ENCODE assay signal across 8 cellular contexts in genomic region chr15:69478259-69478687, GRCh38. TPM values are rescaled to one million over a fixed set of nuclear protein-coding genes. Genes with fewer than 3 reads are reported as not detected.
DNase-seq lines count a peak whose midpoint lies in the region; ATAC-seq, FAIRE-seq and TF ChIP-seq lines count a peak whose summit lies in the region.

No MANE protein-coding gene starts in this region.

- H3K9ac ChIP-seq in DND-41 (ENCODE audit: low read depth, low read length) (no peak overlapping the region), K562 (ENCODE audit: insufficient read depth in 1 of 2, low read depth in 2 of 2, low read length in 2 of 2) (no peak overlapping the region), keratinocyte (ENCODE audit: control insufficient read depth, extremely low read depth, insufficient read depth, low read length) (no peak overlapping the region)

- H3K4me1 ChIP-seq in DND-41 (ENCODE audit: insufficient read depth, low read length) (no peaks in the 10 kb centered on the region), K562 (replicated peaks in 1 of 2; ENCODE audit: control insufficient read depth in 2 of 2, insufficient read depth in 2 of 2, low read length in 2 of 2) (no peaks in the 10 kb centered on the region), keratinocyte (ENCODE audit: control insufficient read depth, extremely low read depth, insufficient read depth, low read length) (peaks cover 5% of the 10 kb centered on the region)

- H2AFZ ChIP-seq in DND-41 (ENCODE audit: low read depth, low read length) (no peak overlapping the region), K562 (ENCODE audit: low read depth, low read length) (no peak overlapping the region), keratinocyte (ENCODE audit: control insufficient read depth, low read length) (no peak overlapping the region)

- FAIRE-seq in K562 (lab: Jason Lieb, UNC) (peak; percentile 65), keratinocyte (lab: Jason Lieb, UNC) (no peak)

- CTCF ChIA-PET in K562 (lab: Yijun Ruan, JAX; ENCODE audit: low intra/inter-chr PET ratio): interaction anchor here (0.5 to 1.4 kb wide), 5 partner anchors 44 to 1397 kb away, joined by 3 to 9 read pairs (median 3); no protein-coding TSS in a partner anchor

- no peaks in the 10 kb centered on the region for H4K20me1 ChIP-seq in DND-41 (ENCODE audit: insufficient read depth, low read length)
- H4K20me1 ChIP-seq in K562 (replicated peaks; ENCODE audit: control insufficient read depth, insufficient read depth, low read length): no peaks in the 10 kb centered on the region; the same call in 1 of the 2 replicates
- no peaks in the 10 kb centered on the region for H4K20me1 ChIP-seq in keratinocyte (ENCODE audit: control insufficient read depth, extremely low read depth, insufficient read depth, low read length)

- in situ Hi-C loops in K562 (cut with MboI): loop anchor here (10.0 kb wide), 1 partner anchor 1007 kb away; no protein-coding TSS in a partner anchor

- no peak for TF ChIP-seq POLR2A in K562 (conservative IDR thresholded peaks at IDR 0.05)

- TF ChIP-seq CTCF in DND-41 (IDR thresholded peaks at IDR 0.05; ENCODE audit: borderline replicate concordance, extremely low read depth, low read length, poor library complexity, severe bottlenecking): peak; percentile 66
- TF ChIP-seq CTCF in K562 (IDR thresholded peaks at IDR 0.05 in 2 of 3, conservative IDR thresholded peaks at IDR 0.05 in 1 of 3; ENCODE audit: insufficient read depth in 2 of 3, low read depth in 1 of 3, low read length in 3 of 3): peak; percentile 79 to 90 (median 79)
- peak; percentile 79 to 92 (median 82) for TF ChIP-seq CTCF in keratinocyte (optimal IDR thresholded peaks at IDR 0.05 in 1 of 3, IDR thresholded peaks at IDR 0.05 in 1 of 3, conservative IDR thresholded peaks at IDR 0.05 in 1 of 3; ENCODE audit: extremely low read depth in 1 of 3, insufficient read depth in 2 of 3, low read length in 3 of 3)

- POLR2A ChIA-PET in K562 (lab: Yijun Ruan, JAX): interaction anchor here (1.0 kb wide), 1 partner anchor 21 kb away, joined by 3 read pairs; no protein-coding TSS in a partner anchor

- DNase-seq in DND-41 (peak; percentile 41), MG63 (peak; percentile 41), SHP77 (lab: John Stamatoyannopoulos, UW) (peak; percentile 43 to 58), K562 (ENCODE audit: extremely low read depth in 1 of 4, low spot score in 3 of 4) (peak; percentile 65 to 75 (median 74)), keratinocyte (ENCODE audit: low read depth, low spot score) (no peak)
- DNase-seq in stimulated activated CD4-positive, alpha-beta T cell treated with anti-CD3 and anti-CD28 coated beads, Interleukin-4, amount 100 ng/mL, for 24 hours: peak; percentile 55

- ATAC-seq in DND-41 (ENCODE audit: insufficient read depth, low read depth): peak; percentile 49; the same call in 1 of the 3 replicates
- peak; percentile 87 for ATAC-seq in K562
- no peak for ATAC-seq in GM21825 (IDR thresholded peaks at IDR 0.05; ENCODE audit: unreplicated experiment)
- no peak for ATAC-seq in HG02884 (IDR thresholded peaks at IDR 0.05; ENCODE audit: unreplicated experiment)

- TF ChIP-seq RAD21 in K562 (CRISPR knock-in tag; conservative IDR thresholded peaks at IDR 0.05 in 1 of 2, IDR thresholded peaks at IDR 0.05 in 1 of 2): peak; percentile 75 to 86

- H3K9me1 ChIP-seq in K562 (ENCODE audit: control insufficient read depth, insufficient read depth, low read length) (no peaks in the 10 kb centered on the region), keratinocyte (ENCODE audit: control insufficient read depth, extremely low read depth, insufficient read depth, low read length) (no peaks in the 10 kb centered on the region)

- H3K9me3 ChIP-seq in DND-41 (ENCODE audit: insufficient read depth, low read length, severe bottlenecking): no peaks in the 10 kb centered on the region
- peaks cover 9% of the 10 kb centered on the region for H3K9me3 ChIP-seq in MG63
- H3K9me3 ChIP-seq in K562 (replicated peaks; ENCODE audit: control insufficient read depth, insufficient read depth, low read depth, low read length): no peaks in the 10 kb centered on the region
- no peaks in the 10 kb centered on the region for H3K9me3 ChIP-seq in keratinocyte (ENCODE audit: control insufficient read depth, low read depth, low read length)

- whole genome bisulfite sequencing in K562 (ENCODE audit: insufficient coverage, low coverage, missing lambda C conversion rate): 3% methylated on average over 12 of the region's 12 CpGs

- no TSS peak for BruUV-seq in K562 (replicated peaks; lab: Mats Ljungman, UMichigan)

- TF ChIP-seq EP300 in K562 (IDR thresholded peaks at IDR 0.05; ENCODE audit: low read length): no peak

- H3K79me2 ChIP-seq in DND-41 (ENCODE audit: insufficient read depth, low read length): no peaks in the 10 kb centered on the region
- no peaks in the 10 kb centered on the region for H3K79me2 ChIP-seq in K562 (ENCODE audit: control insufficient read depth, insufficient read depth, low read length)
- no peaks in the 10 kb centered on the region for H3K79me2 ChIP-seq in keratinocyte (ENCODE audit: control insufficient read depth, insufficient read depth, low read length)

- H3K4me3 ChIP-seq in DND-41 (ENCODE audit: low read depth in 1 of 2, low read length in 2 of 2) (no peak overlapping the region), MG63 (no peak overlapping the region), K562 (no peak overlapping the region), keratinocyte (ENCODE audit: control insufficient read depth in 2 of 3, extremely low read depth in 1 of 3, insufficient read depth in 2 of 3, low read depth in 1 of 3, low read length in 3 of 3) (no peak overlapping the region)

- dilution Hi-C loops in keratinocyte (cut with MboI; ENCODE audit: extremely low pct_ligation_motif_present, low sequenced_read_pairs): no loop called here

- H3K27me3 ChIP-seq in DND-41 (ENCODE audit: insufficient read depth, low read length, poor library complexity) (no peaks in the 10 kb centered on the region), MG63 (no peaks in the 10 kb centered on the region), K562 (ENCODE audit: control insufficient read depth in 2 of 2, insufficient read depth in 2 of 2, low read length in 2 of 2) (peaks cover 6 to 21% of the 10 kb centered on the region in 2 experiments; a peak in 3 of 5 replicates), keratinocyte (ENCODE audit: control insufficient read depth, extremely low read depth, insufficient read depth, low read length) (peaks cover 6% of the 10 kb centered on the region)

- H3K4me2 ChIP-seq in DND-41 (ENCODE audit: insufficient read depth, low read length) (no peak overlapping the region), K562 (ENCODE audit: insufficient read depth, low read length) (no peak overlapping the region), keratinocyte (ENCODE audit: control insufficient read depth, extremely low read depth, insufficient read depth, low read depth, low read length) (no peak overlapping the region)

- H3K27ac ChIP-seq in DND-41 (ENCODE audit: low read length) (no peak overlapping the region), K562 (ENCODE audit: extremely low read depth, low read depth, low read length) (no peak overlapping the region), keratinocyte (ENCODE audit: control insufficient read depth, insufficient read depth, low read length) (no peak overlapping the region)

- no peaks in the 10 kb centered on the region for H3K36me3 ChIP-seq in DND-41 (ENCODE audit: insufficient read depth, low read length)
- no peaks in the 10 kb centered on the region for H3K36me3 ChIP-seq in MG63
- no peaks in the 10 kb centered on the region for H3K36me3 ChIP-seq in K562 (ENCODE audit: control insufficient read depth, insufficient read depth, low read length)
- H3K36me3 ChIP-seq in keratinocyte (ENCODE audit: control insufficient read depth in 2 of 2, extremely low read depth in 1 of 2, insufficient read depth in 2 of 2, low read length in 2 of 2): no peaks in the 10 kb centered on the region

- intact Hi-C loops in K562 (cut with micrococcal nuclease): loop anchor here (10.0 kb wide), 1 partner anchor 1247 kb away; no protein-coding TSS in a partner anchor

TF ChIP-seq in K562, 482 proteins besides CTCF, POLR2A, EP300 and RAD21 (continues in another document):
- TF ChIP-seq SMC3 (conservative IDR thresholded peaks at IDR 0.05; ENCODE audit: insufficient read depth, low read depth, low read length) (peak; percentile 47), RBM15 (IDR thresholded peaks at IDR 0.05; ENCODE audit: insufficient read depth, low read length) (no peak), STAG1 (CRISPR knock-in tag; IDR thresholded peaks at IDR 0.05; ENCODE audit: borderline replicate concordance) (peak; percentile 82; the same call in 1 of the 2 replicates), ETV1 (tag; conservative IDR thresholded peaks at IDR 0.05; ENCODE audit: low read depth) (no peak), CSDE1 (IDR thresholded peaks at IDR 0.05) (no peak)

RNA-seq across cellular contexts. Expression of gene RPLP1, which starts 25.7 kb away (rescaled TPM):
- 100 and 227 TPM in 2 replicates for total RNA-seq in MG63 (2014; rRNA removed; shearing (Covaris generic); ENCODE audit: low replicate concordance)
- total RNA-seq in K562 (2011; cell fraction: chromatin; rRNA removed; ENCODE audit: low replicate concordance): 174 and 228 TPM in 2 replicates
- 391 and 425 TPM in 2 replicates for total RNA-seq in K562 (2011; cell fraction: nucleolus; rRNA removed)
- total RNA-seq in K562 (2011; cell fraction: nucleoplasm; rRNA removed): 447 and 925 TPM in 2 replicates
- 529 and 1,012 TPM in 2 replicates for total RNA-seq in K562 (2014; rRNA removed)
- total RNA-seq in K562 (2014; rRNA removed; fragmentation: Illumina TruSeq; extraction: Trizol): 75.0 and 76.3 TPM in 2 replicates
- 348 and 354 TPM in 2 replicates for total RNA-seq in K562 (2015; rRNA removed; fragmentation: Illumina TruSeq; extraction: Trizol)
- total RNA-seq in K562 (2021): 2,904 and 3,053 TPM in 2 replicates
- polyA plus RNA-seq in K562 (2011; rRNA removed): 847 and 1,576 TPM in 2 replicates
- 1,671 and 2,235 TPM in 2 replicates for polyA plus RNA-seq in K562 (2011; cell fraction: cytosol; rRNA removed)
- polyA plus RNA-seq in K562 (2011; cell fraction: nucleus; rRNA removed): 951 and 1,033 TPM in 2 replicates
- 3,121 and 3,201 TPM in 2 replicates for polyA plus RNA-seq in K562 (2012)
- polyA plus RNA-seq in K562 (2014; fragmentation: Illumina TruSeq; extraction: Trizol): 629 and 1,170 TPM in 2 replicates
- polyA plus RNA-seq in K562 (2014; fragmentation: Nextera tagmentation; extraction: Ambion mirVana): 1,000 to 10,000 TPM; 2,333 to 2,378 TPM
- 1,119 and 1,211 TPM in 2 replicates for polyA plus RNA-seq in K562 (2014; rRNA removed)
- 279 and 315 TPM in 2 replicates for polyA minus RNA-seq in K562 (2011; rRNA and poly(A)+ RNA removed)
- 3,516 and 4,843 TPM in 2 replicates for polyA minus RNA-seq in K562 (2011; cell fraction: cytosol; rRNA and poly(A)+ RNA removed)
- 192 and 341 TPM in 2 replicates for polyA minus RNA-seq in K562 (2011; cell fraction: nucleus; rRNA and poly(A)+ RNA removed)
- polyA plus RNA-seq in keratinocyte: 755 to 1,540 TPM (median 871 TPM) in 3 replicates
- 595 TPM for polyA plus RNA-seq in keratinocyte (2011; ENCODE audit: low read depth)
- polyA plus RNA-seq in keratinocyte (2011; cell fraction: cytosol; rRNA removed): 677 and 1,303 TPM in 2 replicates
- 236 and 257 TPM in 2 replicates for polyA plus RNA-seq in keratinocyte (2011; cell fraction: nucleus; rRNA removed)
- 2,151 and 2,215 TPM in 2 replicates for polyA plus RNA-seq in keratinocyte (2012; ENCODE audit: low replicate concordance)
- polyA minus RNA-seq in keratinocyte: 397 to 557 TPM (median 450 TPM) in 3 replicates
- 4,077 TPM for polyA minus RNA-seq in keratinocyte (2011; cell fraction: cytosol; rRNA and poly(A)+ RNA removed)
- polyA minus RNA-seq in keratinocyte (2011; cell fraction: nucleus; rRNA and poly(A)+ RNA removed): 159 and 165 TPM in 2 replicates

Comparison
In these comparisons a context has a peak if more than half of its experiments do, and no peak if none do; other contexts are left out.
1. ATAC-seq: peak in DND-41 (single experiment) and K562 (single experiment); none in GM21825 (single experiment) and HG02884 (single experiment).
2. Peak in every context shown above with its lines, with median percentiles within 50 percentile points of each other: CTCF ChIP-seq.